Comparison of ENCODE assay signal across 14 cellular contexts in the genomic region with DNA sequence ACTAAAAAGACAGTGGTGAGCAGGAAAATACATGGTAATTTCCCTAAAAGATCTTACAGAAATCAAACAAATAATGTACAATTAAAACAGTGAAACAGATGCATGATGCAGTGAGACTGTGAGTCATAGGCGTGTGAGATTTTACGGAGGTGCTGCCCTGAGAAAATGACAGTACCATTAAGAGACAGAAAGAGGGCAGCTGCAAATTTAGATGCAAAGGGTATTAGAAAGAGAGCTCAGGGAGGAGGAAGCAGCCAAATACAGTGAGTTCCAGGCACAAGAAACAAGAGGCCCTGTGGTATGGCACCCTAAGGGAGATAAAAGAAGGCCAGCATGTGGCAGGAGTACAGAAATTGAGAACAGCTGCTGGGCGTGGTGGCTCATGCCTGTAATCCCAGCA.
DNase-seq lines count a peak whose midpoint lies in the region; TF ChIP-seq lines count a peak whose summit lies in the region.
"Had no signal": no experiment of that assay in that cellular context is flagged by ENCODE, and none has a peak within 500 bp of the region (broad histone marks: within the 10 kb centered on the region; RNA-seq: fewer than 3 reads in every experiment).

No MANE protein-coding gene starts in this region.

- H3K36me3 ChIP-seq in brain microvascular endothelial cell (replicated peaks), result no peaks in the 10 kb centered on the region
- H3K36me3 ChIP-seq: adrenal gland, tibial nerve had no signal

- no peak overlapping the region for H3K27ac ChIP-seq in brain microvascular endothelial cell
- H3K27ac ChIP-seq: adrenal gland, tibial nerve had no signal

- peak; percentile 8 for TF ChIP-seq CTCF in brain microvascular endothelial cell (IDR thresholded peaks at IDR 0.05; ENCODE audit: low read depth, low read length, missing control alignments)

- DNase-seq in COLO829 (ENCODE audit: low spot score) (peak; percentile 33), LHCN-M2 (ENCODE audit: low read depth) (peak; percentile 67), brain microvascular endothelial cell (peak; percentile 34), islet precursor cell (peak; percentile 50), OCI-M1 (lab: John Stamatoyannopoulos, UW) (no peak), T-helper 9 cell (no peak), superior temporal gyrus (ENCODE audit: extremely low spot score) (no peak), SIG-M5 (lab: John Stamatoyannopoulos, UW) (no peak)
- DNase-seq: adrenal gland; CD8-positive, alpha-beta memory T cell; MV-4-11; naive thymus-derived CD4-positive, alpha-beta T cell had no signal

- in situ Hi-C loops in brain microvascular endothelial cell (cut with HindIII; ENCODE audit: low pct_ligation_motif_present, low sequenced_read_pairs), result no loop called here

- no peak overlapping the region for H3K4me3 ChIP-seq in brain microvascular endothelial cell (ENCODE audit: low read depth, low read length)
- H3K4me3 ChIP-seq: adrenal gland, GM12878, tibial nerve had no signal

- no peaks in the 10 kb centered on the region for H3K27me3 ChIP-seq in brain microvascular endothelial cell (replicated peaks)
- H3K27me3 ChIP-seq: adrenal gland, tibial nerve had no signal

Comparison
In these comparisons a context has a peak if more than half of its experiments do, and no peak if none do; other contexts are left out.
1. DNase-seq: peak in COLO829 (single experiment), LHCN-M2 (single experiment), brain microvascular endothelial cell (single experiment) and islet precursor cell (single experiment); none in OCI-M1 (single experiment), T-helper 9 cell (single experiment), superior temporal gyrus (single experiment) and SIG-M5 (single experiment).